ENCODE assay signal across 1 cellular context in genomic region chr2:38440655-38441054, GRCh38.
TF ChIP-seq lines count a peak whose summit lies in the region.

No MANE protein-coding gene starts in this region.

TF ChIP-seq in HEK293, 187 proteins besides CTCF, POLR2A, EP300 and RAD21 (continued from another document and continues in another):
- TF ChIP-seq, protein P1, sequence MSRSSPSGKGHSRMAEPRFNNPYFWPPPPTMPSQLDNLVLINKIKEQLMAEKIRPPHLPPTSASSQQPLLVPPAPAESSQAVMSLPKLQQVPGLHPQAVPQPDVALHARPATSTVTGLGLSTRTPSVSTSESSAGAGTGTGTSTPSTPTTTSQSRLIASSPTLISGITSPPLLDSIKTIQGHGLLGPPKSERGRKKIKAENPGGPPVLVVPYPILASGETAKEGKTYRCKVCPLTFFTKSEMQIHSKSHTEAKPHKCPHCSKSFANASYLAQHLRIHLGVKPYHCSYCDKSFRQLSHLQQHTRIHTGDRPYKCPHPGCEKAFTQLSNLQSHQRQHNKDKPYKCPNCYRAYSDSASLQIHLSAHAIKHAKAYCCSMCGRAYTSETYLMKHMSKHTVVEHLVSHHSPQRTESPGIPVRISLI (tag by site-specific recombination; IDR thresholded peaks at IDR 0.05), result no peak
- TF ChIP-seq ZNF837 (tag by site-specific recombination; IDR thresholded peaks at IDR 0.05) (no peak), GLI4 (tag by site-specific recombination; IDR thresholded peaks at IDR 0.05) (no peak), ZNF394 (tag by site-specific recombination; IDR thresholded peaks at IDR 0.05; ENCODE audit: borderline replicate concordance) (no peak), ZSCAN18 (tag by site-specific recombination; IDR thresholded peaks at IDR 0.05) (no peak), KLF17 (tag by site-specific recombination; IDR thresholded peaks at IDR 0.05) (peak; percentile 89), ZNF175 (tag by site-specific recombination; IDR thresholded peaks at IDR 0.05) (no peak), ZNF544 (tag by site-specific recombination; IDR thresholded peaks at IDR 0.05) (no peak), KLF8 (tag by site-specific recombination; IDR thresholded peaks at IDR 0.05) (peak; percentile 45; the same call in 1 of the 2 replicates), ZNF169 (tag by site-specific recombination; IDR thresholded peaks at IDR 0.05) (no peak), ZBTB7A (tag by site-specific recombination; IDR thresholded peaks at IDR 0.05; ENCODE audit: low read depth) (no peak), OVOL3 (tag by site-specific recombination; IDR thresholded peaks at IDR 0.05) (peak; percentile 81), ZNF623 (tag by site-specific recombination; IDR thresholded peaks at IDR 0.05) (no peak), ZNF132 (tag by site-specific recombination; IDR thresholded peaks at IDR 0.05; ENCODE audit: borderline replicate concordance) (no peak), ZFHX2 (tag by site-specific recombination; conservative IDR thresholded peaks at IDR 0.05) (no peak), ZNF596 (tag by site-specific recombination; IDR thresholded peaks at IDR 0.05) (peak; percentile 59; the same call in 1 of the 2 replicates), ZNF664 (tag by site-specific recombination; IDR thresholded peaks at IDR 0.05) (no peak; the same call in 1 of the 2 replicates), ZNF548 (tag by site-specific recombination; IDR thresholded peaks at IDR 0.05) (no peak), ZNF140 (tag by site-specific recombination; IDR thresholded peaks at IDR 0.05) (no peak), BCL11A (tag by site-specific recombination; IDR thresholded peaks at IDR 0.05; ENCODE audit: low read depth) (no peak), ZNF221 (tag by site-specific recombination; IDR thresholded peaks at IDR 0.05; ENCODE audit: borderline replicate concordance) (no peak), ZNF24 (tag by site-specific recombination; IDR thresholded peaks at IDR 0.05) (peak; percentile 95), ZNF521 (tag by site-specific recombination; IDR thresholded peaks at IDR 0.05) (no peak), ZNF626 (tag by site-specific recombination; IDR thresholded peaks at IDR 0.05) (no peak), ZNF10 (tag by site-specific recombination; IDR thresholded peaks at IDR 0.05) (peak; percentile 65; the same call in 1 of the 2 replicates), FEZF1 (tag by site-specific recombination; IDR thresholded peaks at IDR 0.05) (peak; percentile 99), ZNF248 (tag by site-specific recombination; IDR thresholded peaks at IDR 0.05) (no peak), ZNF302 (tag by site-specific recombination; IDR thresholded peaks at IDR 0.05; ENCODE audit: low read depth) (no peak), SP2 (tag by site-specific recombination; IDR thresholded peaks at IDR 0.05) (no peak; the same call in 1 of the 2 replicates), ZNF660 (tag by site-specific recombination; IDR thresholded peaks at IDR 0.05) (peak; percentile 93), TCF7L2 (IDR thresholded peaks at IDR 0.05; ENCODE audit: borderline replicate concordance, low read depth, low read length) (peak; percentile 91), INSM2 (tag by site-specific recombination; IDR thresholded peaks at IDR 0.05) (peak; percentile 80; the same call in 1 of the 2 replicates), KLF7 (tag by site-specific recombination; IDR thresholded peaks at IDR 0.05; ENCODE audit: borderline replicate concordance) (peak; percentile 73; the same call in 1 of the 2 replicates), ZNF274 (IDR thresholded peaks at IDR 0.05; ENCODE audit: low read length) (no peak), ZNF274 (tag by site-specific recombination; IDR thresholded peaks at IDR 0.05; ENCODE audit: borderline replicate concordance) (no peak), ZNF184 (tag by site-specific recombination; IDR thresholded peaks at IDR 0.05) (no peak), ZNF555 (tag by site-specific recombination; conservative IDR thresholded peaks at IDR 0.05) (no peak), ZNF843 (tag by site-specific recombination; IDR thresholded peaks at IDR 0.05) (peak; percentile 99), GLI2 (tag by site-specific recombination; IDR thresholded peaks at IDR 0.05; ENCODE audit: borderline replicate concordance, low read depth) (peak; percentile 91), GLIS2 (tag by site-specific recombination; IDR thresholded peaks at IDR 0.05) (no peak), RBAK (tag by site-specific recombination; IDR thresholded peaks at IDR 0.05) (no peak), OSR2 (tag by site-specific recombination; IDR thresholded peaks at IDR 0.05) (peak; percentile 100), ZNF830 (tag by site-specific recombination; IDR thresholded peaks at IDR 0.05; ENCODE audit: low read depth) (no peak), ZXDB (tag by site-specific recombination; IDR thresholded peaks at IDR 0.05) (peak; percentile 95), ZNF571 (tag by site-specific recombination; IDR thresholded peaks at IDR 0.05) (no peak), ZNF501 (tag by site-specific recombination; IDR thresholded peaks at IDR 0.05) (peak; percentile 68), ZNF560 (tag by site-specific recombination; IDR thresholded peaks at IDR 0.05; ENCODE audit: borderline replicate concordance) (no peak), ZNF16 (tag by site-specific recombination; IDR thresholded peaks at IDR 0.05; ENCODE audit: low read depth) (no peak), MYNN (tag by site-specific recombination; IDR thresholded peaks at IDR 0.05; ENCODE audit: borderline replicate concordance) (no peak), ZNF423 (tag by site-specific recombination; IDR thresholded peaks at IDR 0.05) (peak; percentile 73; the same call in 1 of the 2 replicates), ZNF324 (tag by site-specific recombination; IDR thresholded peaks at IDR 0.05) (peak; percentile 67; the same call in 1 of the 2 replicates), ZFP37 (tag by site-specific recombination; IDR thresholded peaks at IDR 0.05) (no peak), MZF1 (tag by site-specific recombination; IDR thresholded peaks at IDR 0.05; ENCODE audit: borderline replicate concordance) (peak; percentile 80; the same call in 1 of the 2 replicates), ZNF354C (tag by site-specific recombination; IDR thresholded peaks at IDR 0.05; ENCODE audit: borderline replicate concordance, low read depth) (no peak)
- TF ChIP-seq, protein P2, sequence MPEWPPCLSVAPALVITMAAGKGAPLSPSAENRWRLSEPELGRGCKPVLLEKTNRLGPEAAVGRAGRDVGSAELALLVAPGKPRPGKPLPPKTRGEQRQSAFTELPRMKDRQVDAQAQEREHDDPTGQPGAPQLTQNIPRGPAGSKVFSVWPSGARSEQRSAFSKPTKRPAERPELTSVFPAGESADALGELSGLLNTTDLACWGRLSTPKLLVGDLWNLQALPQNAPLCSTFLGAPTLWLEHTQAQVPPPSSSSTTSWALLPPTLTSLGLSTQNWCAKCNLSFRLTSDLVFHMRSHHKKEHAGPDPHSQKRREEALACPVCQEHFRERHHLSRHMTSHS (tag by site-specific recombination; IDR thresholded peaks at IDR 0.05), result peak; percentile 84
- TF ChIP-seq, protein P3, sequence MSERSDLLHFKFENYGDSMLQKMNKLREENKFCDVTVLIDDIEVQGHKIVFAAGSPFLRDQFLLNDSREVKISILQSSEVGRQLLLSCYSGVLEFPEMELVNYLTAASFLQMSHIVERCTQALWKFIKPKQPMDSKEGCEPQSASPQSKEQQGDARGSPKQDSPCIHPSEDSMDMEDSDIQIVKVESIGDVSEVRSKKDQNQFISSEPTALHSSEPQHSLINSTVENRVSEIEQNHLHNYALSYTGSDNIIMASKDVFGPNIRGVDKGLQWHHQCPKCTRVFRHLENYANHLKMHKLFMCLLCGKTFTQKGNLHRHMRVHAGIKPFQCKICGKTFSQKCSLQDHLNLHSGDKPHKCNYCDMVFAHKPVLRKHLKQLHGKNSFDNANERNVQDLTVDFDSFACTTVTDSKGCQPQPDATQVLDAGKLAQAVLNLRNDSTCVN (tag by site-specific recombination; optimal IDR thresholded peaks at IDR 0.05), result no peak
- TF ChIP-seq, protein P4, sequence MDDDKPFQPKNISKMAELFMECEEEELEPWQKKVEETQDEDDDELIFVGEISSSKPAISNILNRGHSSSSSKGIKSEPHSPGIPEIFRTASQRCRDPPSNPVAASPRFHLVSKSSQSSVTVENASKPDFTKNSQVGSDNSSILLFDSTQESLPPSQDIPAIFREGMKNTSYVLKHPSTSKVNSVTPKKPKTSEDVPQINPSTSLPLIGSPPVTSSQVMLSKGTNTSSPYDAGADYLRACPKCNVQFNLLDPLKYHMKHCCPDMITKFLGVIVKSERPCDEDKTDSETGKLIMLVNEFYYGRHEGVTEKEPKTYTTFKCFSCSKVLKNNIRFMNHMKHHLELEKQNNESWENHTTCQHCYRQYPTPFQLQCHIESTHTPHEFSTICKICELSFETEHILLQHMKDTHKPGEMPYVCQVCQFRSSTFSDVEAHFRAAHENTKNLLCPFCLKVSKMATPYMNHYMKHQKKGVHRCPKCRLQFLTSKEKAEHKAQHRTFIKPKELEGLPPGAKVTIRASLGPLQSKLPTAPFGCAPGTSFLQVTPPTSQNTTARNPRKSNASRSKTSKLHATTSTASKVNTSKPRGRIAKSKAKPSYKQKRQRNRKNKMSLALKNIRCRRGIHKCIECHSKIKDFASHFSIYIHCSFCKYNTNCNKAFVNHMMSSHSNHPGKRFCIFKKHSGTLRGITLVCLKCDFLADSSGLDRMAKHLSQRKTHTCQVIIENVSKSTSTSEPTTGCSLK (tag by site-specific recombination; IDR thresholded peaks at IDR 0.05), result no peak
- TF ChIP-seq, protein P5, sequence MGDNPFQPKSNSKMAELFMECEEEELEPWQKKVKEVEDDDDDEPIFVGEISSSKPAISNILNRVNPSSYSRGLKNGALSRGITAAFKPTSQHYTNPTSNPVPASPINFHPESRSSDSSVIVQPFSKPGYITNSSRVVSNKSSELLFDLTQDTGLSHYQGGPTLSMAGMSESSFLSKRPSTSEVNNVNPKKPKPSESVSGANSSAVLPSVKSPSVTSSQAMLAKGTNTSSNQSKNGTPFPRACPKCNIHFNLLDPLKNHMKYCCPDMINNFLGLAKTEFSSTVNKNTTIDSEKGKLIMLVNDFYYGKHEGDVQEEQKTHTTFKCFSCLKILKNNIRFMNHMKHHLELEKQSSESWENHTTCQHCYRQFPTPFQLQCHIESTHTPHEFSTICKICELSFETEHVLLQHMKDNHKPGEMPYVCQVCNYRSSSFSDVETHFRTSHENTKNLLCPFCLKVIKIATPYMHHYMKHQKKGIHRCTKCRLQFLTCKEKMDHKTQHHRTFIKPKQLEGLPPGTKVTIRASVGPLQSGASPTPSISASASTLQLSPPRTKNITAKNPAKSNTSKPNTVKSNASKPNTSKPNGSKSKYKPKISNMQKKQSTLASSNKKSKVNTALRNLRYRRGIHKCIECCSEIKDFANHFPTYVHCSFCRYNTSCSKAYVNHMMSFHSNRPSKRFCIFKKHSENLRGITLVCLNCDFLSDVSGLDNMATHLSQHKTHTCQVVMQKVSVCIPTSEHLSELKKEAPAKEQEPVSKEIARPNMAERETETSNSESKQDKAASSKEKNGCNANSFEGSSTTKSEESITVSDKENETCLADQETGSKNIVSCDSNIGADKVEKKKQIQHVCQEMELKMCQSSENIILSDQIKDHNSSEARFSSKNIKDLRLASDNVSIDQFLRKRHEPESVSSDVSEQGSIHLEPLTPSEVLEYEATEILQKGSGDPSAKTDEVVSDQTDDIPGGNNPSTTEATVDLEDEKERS (tag by site-specific recombination; IDR thresholded peaks at IDR 0.05), result no peak
- TF ChIP-seq, protein P6, sequence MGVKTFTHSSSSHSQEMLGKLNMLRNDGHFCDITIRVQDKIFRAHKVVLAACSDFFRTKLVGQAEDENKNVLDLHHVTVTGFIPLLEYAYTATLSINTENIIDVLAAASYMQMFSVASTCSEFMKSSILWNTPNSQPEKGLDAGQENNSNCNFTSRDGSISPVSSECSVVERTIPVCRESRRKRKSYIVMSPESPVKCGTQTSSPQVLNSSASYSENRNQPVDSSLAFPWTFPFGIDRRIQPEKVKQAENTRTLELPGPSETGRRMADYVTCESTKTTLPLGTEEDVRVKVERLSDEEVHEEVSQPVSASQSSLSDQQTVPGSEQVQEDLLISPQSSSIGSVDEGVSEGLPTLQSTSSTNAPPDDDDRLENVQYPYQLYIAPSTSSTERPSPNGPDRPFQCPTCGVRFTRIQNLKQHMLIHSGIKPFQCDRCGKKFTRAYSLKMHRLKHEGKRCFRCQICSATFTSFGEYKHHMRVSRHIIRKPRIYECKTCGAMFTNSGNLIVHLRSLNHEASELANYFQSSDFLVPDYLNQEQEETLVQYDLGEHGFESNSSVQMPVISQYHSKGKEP (tag by site-specific recombination; IDR thresholded peaks at IDR 0.05), result peak; percentile 86
